ENCODE assay signal across 1 cellular context in genomic region chr9:129234491-129234890, GRCh38.
TF ChIP-seq lines count a peak whose summit lies in the region.

No MANE protein-coding gene starts in this region.

TF ChIP-seq in H1, 55 proteins besides CTCF, POLR2A, EP300 and RAD21:
- TF ChIP-seq HDAC2 (IDR thresholded peaks at IDR 0.05; ENCODE audit: borderline replicate concordance in 1 of 2, low read depth in 2 of 2, low read length in 2 of 2) (no peak), TBP (IDR thresholded peaks at IDR 0.05; ENCODE audit: low read depth, low read length) (no peak), JUN (IDR thresholded peaks at IDR 0.05; ENCODE audit: low read depth, low read length) (no peak)
